8 cellular contexts compared by ENCODE assay signal in the genomic region with DNA sequence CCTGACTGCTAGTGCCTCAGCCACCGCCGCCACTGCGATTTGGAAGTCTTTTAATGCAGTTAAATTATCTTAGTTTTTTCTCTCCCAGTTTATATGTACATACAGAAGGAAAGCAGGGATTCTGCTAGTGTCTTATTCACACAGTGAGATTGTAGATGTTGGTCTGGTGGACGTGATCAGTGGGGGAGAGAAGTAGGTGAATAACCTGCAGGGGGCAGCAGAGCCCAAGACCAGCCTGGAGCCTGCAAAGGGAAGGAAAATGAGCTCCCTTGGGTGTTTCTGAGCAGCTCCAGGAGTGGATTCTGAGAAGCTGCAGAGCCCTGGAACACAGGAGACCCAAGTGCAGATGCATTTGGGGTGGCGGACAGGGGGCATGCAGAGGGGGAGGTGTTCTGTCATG. TPM values are rescaled to one million over a fixed set of nuclear protein-coding genes. Genes with fewer than 3 reads are reported as not detected.
DNase-seq lines count a peak whose midpoint lies in the region; ATAC-seq and TF ChIP-seq lines count a peak whose summit lies in the region.

No MANE protein-coding gene starts in this region.

- ATAC-seq in GM21528 (IDR thresholded peaks at IDR 0.05; ENCODE audit: low FRiP score, unreplicated experiment), result no peak

- H3K27ac ChIP-seq in AG04450 (ENCODE audit: low read depth, low read length), result no peak overlapping the region
- peak overlapping the region; percentile 2 for H3K27ac ChIP-seq in cardiac muscle cell

- H3K4me3 ChIP-seq in AG04450 (ENCODE audit: low read depth, low read length) (no peak overlapping the region), cardiac muscle cell (no peak overlapping the region)

- H3K36me3 ChIP-seq in cardiac muscle cell, result no peaks in the 10 kb centered on the region

- POLR2A ChIA-PET in AG04450 (lab: Yijun Ruan, JAX), result interaction anchor here (0.7 kb wide), 2 partner anchors 66 to 275 kb away, joined by 3 read pairs; a partner anchor contains a TSS

- H3K4me1 ChIP-seq in cardiac muscle cell (ENCODE audit: low read depth), result peaks cover 4% of the 10 kb centered on the region

- H3K27me3 ChIP-seq in AG04450 (ENCODE audit: control insufficient read depth, insufficient read depth, low read length), result no peaks in the 10 kb centered on the region
- no peaks in the 10 kb centered on the region for H3K27me3 ChIP-seq in cardiac muscle cell

- H3K9me3 ChIP-seq in AG04450 (ENCODE audit: control insufficient read depth, insufficient read depth, low read length) (peaks cover 6% of the 10 kb centered on the region), cardiac muscle cell (ENCODE audit: low read depth) (no peaks in the 10 kb centered on the region)

- DNase-seq in AG04450 (ENCODE audit: low read depth, low spot score), result peak; percentile 11
- peak; percentile 72 for DNase-seq in GM20000 (ENCODE audit: low spot score)
- DNase-seq in SK-N-DZ (ENCODE audit: low spot score), result peak; percentile 70
- DNase-seq in activated naive CD4-positive, alpha-beta T cell treated with anti-CD3 and anti-CD28 coated beads, Interleukin-2, amount 50 U/mL, for 16 hours, result peak; percentile 67
- peak; percentile 78 to 83 for DNase-seq in cardiac muscle cell (ENCODE audit: low read depth in 1 of 2, low spot score in 1 of 2)
- peak; percentile 36 for DNase-seq in renal cortical epithelial cell (ENCODE audit: low read depth)
- no peak for DNase-seq in epidermal melanocyte (ENCODE audit: insufficient read length, low spot score)

- CTCF ChIA-PET in AG04450 (lab: Charles Lee), result interaction anchor here (0.5 to 4.1 kb wide), 22 partner anchors 10 to 469 kb away, joined by 3 to 26 read pairs (median 4); a partner anchor contains a TSS

- peak; percentile 52 for TF ChIP-seq CTCF in AG04450 (IDR thresholded peaks at IDR 0.05; ENCODE audit: low read depth, low read length)
- TF ChIP-seq CTCF in GM20000 (IDR thresholded peaks at IDR 0.05; ENCODE audit: extremely low read depth, missing control alignments), result peak; percentile 48
- peak; percentile 70 for TF ChIP-seq CTCF in cardiac muscle cell (IDR thresholded peaks at IDR 0.05; ENCODE audit: low read depth, low read length)

RNA-seq across cellular contexts. Expression of a gene that starts 26.3 kb away (rescaled TPM):
- polyA plus RNA-seq in AG04450 (2011; rRNA removed) (4.5 and 6.9 TPM in 2 replicates), cardiac muscle cell (5.8 and 9.1 TPM in 2 replicates)
- 7.0 and 10.1 TPM in 2 replicates for polyA minus RNA-seq in AG04450 (2011; rRNA and poly(A)+ RNA removed)
- 6.3 and 8.0 TPM in 2 replicates for polyA plus RNA-seq in SK-N-DZ (2014; cell fraction: cytosol; rRNA removed)
- polyA plus RNA-seq in SK-N-DZ (2014; cell fraction: nucleus; rRNA removed), result 4.9 and 7.3 TPM in 2 replicates
- total RNA-seq in cardiac muscle cell (9.3 and 14.6 TPM in 2 replicates), renal cortical epithelial cell (3.1 and 11.7 TPM in 2 replicates)

RNA-seq across cellular contexts. Expression of a gene that starts 38.0 kb away (rescaled TPM):
- polyA plus RNA-seq in AG04450 (2011; rRNA removed) (0.12 and 0.15 TPM in 2 replicates), cardiac muscle cell (1.0 TPM in 1 of 2 replicates, not detected in the other)
- 0.17 TPM in 1 of 2 replicates, not detected in the other for polyA minus RNA-seq in AG04450 (2011; rRNA and poly(A)+ RNA removed)
- polyA plus RNA-seq in SK-N-DZ (2014; cell fraction: cytosol; rRNA removed), result 1.3 and 1.7 TPM in 2 replicates
- polyA plus RNA-seq in SK-N-DZ (2014; cell fraction: nucleus; rRNA removed), result 0.91 and 1.2 TPM in 2 replicates
- total RNA-seq in cardiac muscle cell (0.39 TPM in 1 of 2 replicates, not detected in the other), renal cortical epithelial cell (0.17 and 1.0 TPM in 2 replicates)

RNA-seq across cellular contexts. Expression of a gene that starts 49.3 kb away (rescaled TPM):
- 2.4 and 2.7 TPM in 2 replicates for polyA plus RNA-seq in AG04450 (2011; rRNA removed)
- 3.9 and 6.9 TPM in 2 replicates for polyA minus RNA-seq in AG04450 (2011; rRNA and poly(A)+ RNA removed)
- polyA plus RNA-seq in SK-N-DZ (2014; cell fraction: cytosol; rRNA removed), result 1.6 and 3.8 TPM in 2 replicates
- 1.8 and 2.6 TPM in 2 replicates for polyA plus RNA-seq in SK-N-DZ (2014; cell fraction: nucleus; rRNA removed)
- 6.2 and 7.2 TPM in 2 replicates for total RNA-seq in cardiac muscle cell
- 2.8 and 3.8 TPM in 2 replicates for polyA plus RNA-seq in cardiac muscle cell
- total RNA-seq in renal cortical epithelial cell, result 8.2 and 16.3 TPM in 2 replicates

RNA-seq across cellular contexts. Expression of a gene that starts 55.3 kb away (rescaled TPM):
- polyA plus RNA-seq in AG04450 (2011; rRNA removed), result 4.3 and 5.6 TPM in 2 replicates
- polyA minus RNA-seq in AG04450 (2011; rRNA and poly(A)+ RNA removed), result 6.0 and 6.6 TPM in 2 replicates
- polyA plus RNA-seq in SK-N-DZ (2014; cell fraction: cytosol; rRNA removed), result 2.5 and 4.6 TPM in 2 replicates
- polyA plus RNA-seq in SK-N-DZ (2014; cell fraction: nucleus; rRNA removed), result 3.7 and 8.2 TPM in 2 replicates
- 9.5 and 12.0 TPM in 2 replicates for total RNA-seq in cardiac muscle cell
- 8.2 and 8.8 TPM in 2 replicates for polyA plus RNA-seq in cardiac muscle cell
- 4.3 and 7.9 TPM in 2 replicates for total RNA-seq in renal cortical epithelial cell
